Comparison of ENCODE assay signal across 11 cellular contexts in the genomic region with DNA sequence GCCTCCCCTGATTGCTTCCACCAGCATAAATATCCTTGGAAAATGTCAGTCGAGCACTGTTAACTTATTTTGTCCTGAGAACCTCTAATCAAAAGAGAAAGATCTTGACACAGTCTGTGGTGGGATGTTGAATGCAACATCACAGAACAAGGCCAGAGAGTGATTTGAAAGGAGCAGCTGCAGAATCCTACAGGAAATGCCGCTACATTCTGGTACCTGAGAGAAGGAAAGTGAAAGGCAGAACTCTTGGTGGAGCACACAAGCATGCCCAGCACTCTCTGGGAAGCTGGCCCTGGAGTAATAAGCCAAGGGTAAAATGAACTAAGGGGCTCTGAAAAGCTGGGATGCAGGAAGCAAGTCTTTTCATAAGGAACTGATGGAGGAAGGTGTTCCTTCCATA.
DNase-seq lines count a peak whose midpoint lies in the region; ATAC-seq and TF ChIP-seq lines count a peak whose summit lies in the region.
"Had no signal": no experiment of that assay in that cellular context is flagged by ENCODE, and none has a peak within 500 bp of the region (broad histone marks: within the 10 kb centered on the region; RNA-seq: fewer than 3 reads in every experiment).

No MANE protein-coding gene starts in this region.

- CTCF ChIA-PET in CD8-positive, alpha-beta T cell (lab: Charles Lee), result no interaction called here
- CTCF ChIA-PET in IMR-90 (lab: Yijun Ruan, JAX), result no interaction called here

- H3K56ac ChIP-seq in IMR-90 (ENCODE audit: extremely low read depth, insufficient read depth, low read length), result no peak overlapping the region

- no peaks in the 10 kb centered on the region for H3K9me3 ChIP-seq in CD8-positive, alpha-beta T cell (ENCODE audit: low read length)
- H3K9me3 ChIP-seq in IMR-90 (ENCODE audit: control insufficient read depth, insufficient read depth, low read length) (no peaks in the 10 kb centered on the region), esophagus muscularis mucosa (no peaks in the 10 kb centered on the region), prostate gland (no peaks in the 10 kb centered on the region), aorta (ENCODE audit: control insufficient read depth, low read length) (no peaks in the 10 kb centered on the region)

- intact Hi-C loops in CD8-positive, alpha-beta T cell (cut with DNase I, micrococcal nuclease), result loop anchor here in 1 of 2 experiments (2.0 kb wide), 1 partner anchor 14 kb away; no protein-coding TSS in a partner anchor
- intact Hi-C loops in IMR-90 (cut with micrococcal nuclease), result loop anchor here (2.0 kb wide), 1 partner anchor 16 kb away; no protein-coding TSS in a partner anchor
- intact Hi-C loops in esophagus muscularis mucosa (cut with DNase I), result no loop called here
- intact Hi-C loops in prostate gland (cut with DNase I), result no loop called here
- intact Hi-C loops in aorta (cut with DNase I), result no loop called here

- peaks cover 32% of the 10 kb centered on the region for H3K4me1 ChIP-seq in CD8-positive, alpha-beta T cell (ENCODE audit: insufficient read depth, low read length)
- H3K4me1 ChIP-seq in IMR-90 (ENCODE audit: control insufficient read depth, insufficient read depth, low read length) (peaks cover 10% of the 10 kb centered on the region), esophagus muscularis mucosa (peaks cover 20 to 44% (median 36%) of the 10 kb centered on the region in 4 donors), prostate gland (replicated peaks) (no peaks in the 10 kb centered on the region), aorta (ENCODE audit: control insufficient read depth in 1 of 2, insufficient read depth in 2 of 2, low read length in 2 of 2) (peaks cover 0 to 6% of the 10 kb centered on the region in 2 donors)

- no TSS peak for BruUV-seq in IMR-90 (replicated peaks; lab: Mats Ljungman, UMichigan)

- 100% methylated on average over 1 of the region's 2 CpGs; no CpG with 5 or more reads in 1 of the 2 experiments for WGBS in IMR-90 (ENCODE audit: extremely low coverage in 2 of 2, insufficient read length in 1 of 2), 2 experiments
- 79% methylated on average over 2 of the region's 2 CpGs for WGBS in esophagus muscularis mucosa
- 88% methylated on average over 2 of the region's 2 CpGs for WGBS in prostate gland
- WGBS in aorta, 2 donors, result 93 to 96% methylated on average over 2 of the region's 2 CpGs

- DNase-seq in CD8-positive, alpha-beta T cell, result no peak
- DNase-seq in IMR-90 (no peak), esophagus muscularis mucosa (ENCODE audit: extremely low spot score) (no peak), prostate gland (ENCODE audit: low spot score) (no peak), SIG-M5 (lab: John Stamatoyannopoulos, UW) (no peak), aorta (no peak), AG08395 (ENCODE audit: low spot score) (no peak)
- DNase-seq: central memory CD4-positive, alpha-beta T cell; NCI-H1105 had no signal

- in situ Hi-C loops in IMR-90 (cut with MboI; ENCODE audit: low sequenced_read_pairs), result no loop called here

- no peak overlapping the region for H2AK5ac ChIP-seq in IMR-90 (ENCODE audit: low read depth, low read length)

- H3K4me1 Mint-ChIP-seq in CD8-positive, alpha-beta T cell (ENCODE audit: low read depth), result peaks cover 72% of the 10 kb centered on the region

- peaks cover 10% of the 10 kb centered on the region; the same call in 1 of the 2 replicates for H4K20me1 ChIP-seq in IMR-90 (ENCODE audit: insufficient read depth, low read length)

- no peak overlapping the region for H2AFZ ChIP-seq in IMR-90 (replicated peaks; ENCODE audit: low read length, poor library complexity)

- peaks cover 10% of the 10 kb centered on the region for H3K9me1 ChIP-seq in IMR-90 (ENCODE audit: insufficient read depth, low read length)

- H3K79me1 ChIP-seq in IMR-90 (ENCODE audit: low read depth in 1 of 2, low read length in 2 of 2), result peaks cover 14 to 17% of the 10 kb centered on the region in 2 experiments

- H2BK15ac ChIP-seq in IMR-90 (ENCODE audit: low read depth, low read length), result no peak overlapping the region

- no peak overlapping the region for H4K8ac ChIP-seq in IMR-90 (ENCODE audit: low read depth in 2 of 2, low read length in 2 of 2)

- no peaks in the 10 kb centered on the region for H3K36me3 ChIP-seq in CD8-positive, alpha-beta T cell (ENCODE audit: insufficient read depth, low read length)
- no peaks in the 10 kb centered on the region for H3K36me3 ChIP-seq in IMR-90 (ENCODE audit: control insufficient read depth, insufficient read depth, low read length)
- H3K36me3 ChIP-seq in esophagus muscularis mucosa, result no peaks in the 10 kb centered on the region
- no peaks in the 10 kb centered on the region for H3K36me3 ChIP-seq in prostate gland
- H3K36me3 ChIP-seq in aorta (ENCODE audit: control insufficient read depth in 1 of 2, insufficient read depth in 2 of 2, low read length in 1 of 2), result no peaks in the 10 kb centered on the region

- no peaks in the 10 kb centered on the region for H3K27me3 Mint-ChIP-seq in CD8-positive, alpha-beta T cell (ENCODE audit: low read depth)

- H2BK120ac ChIP-seq in IMR-90 (ENCODE audit: low read depth, low read length), result no peak overlapping the region

- H3K9me3 Mint-ChIP-seq in CD8-positive, alpha-beta T cell, result no peaks in the 10 kb centered on the region

- H2AK9ac ChIP-seq in IMR-90 (replicated peaks; ENCODE audit: low read depth, low read length, poor library complexity), result no peak overlapping the region

- no peak overlapping the region for H3K9ac ChIP-seq in IMR-90 (ENCODE audit: low read depth, low read length)

- no peak overlapping the region for H3K4me3 Mint-ChIP-seq in CD8-positive, alpha-beta T cell
- H3K4me3 Mint-ChIP-seq: T-helper 1 cell treated with Interleukin-12 subunit alpha and Interleukin-12 subunit beta and Interleukin-4 antibody, amounts not matched to agents 30 μg/mL and 1 μg/mL, for 36 hours had no signal

- no peak overlapping the region for H4K91ac ChIP-seq in IMR-90 (ENCODE audit: insufficient read depth, low read depth, low read length)

- no peaks in the 10 kb centered on the region for H3K27me3 ChIP-seq in CD8-positive, alpha-beta T cell (ENCODE audit: insufficient read depth, low read length)
- no peaks in the 10 kb centered on the region for H3K27me3 ChIP-seq in IMR-90 (ENCODE audit: control insufficient read depth, insufficient read depth, low read length)
- H3K27me3 ChIP-seq in esophagus muscularis mucosa, result no peaks in the 10 kb centered on the region
- H3K27me3 ChIP-seq in prostate gland (replicated peaks; ENCODE audit: insufficient read depth), result no peaks in the 10 kb centered on the region
- H3K27me3 ChIP-seq in aorta (ENCODE audit: control insufficient read depth in 1 of 2, insufficient read depth in 2 of 2, low read length in 1 of 2), result no peaks in the 10 kb centered on the region

- peaks cover 32% of the 10 kb centered on the region for H3K36me3 Mint-ChIP-seq in CD8-positive, alpha-beta T cell

- H3K27ac Mint-ChIP-seq in CD8-positive, alpha-beta T cell, result peak overlapping the region; percentile 52
- H3K27ac Mint-ChIP-seq: T-helper 1 cell treated with Interleukin-12 subunit alpha and Interleukin-12 subunit beta and Interleukin-4 antibody, amounts not matched to agents 30 μg/mL and 1 μg/mL, for 36 hours had no signal

- peak overlapping the region; percentile 1 for H2BK5ac ChIP-seq in IMR-90 (ENCODE audit: low read depth, low read length, poor library complexity, severe bottlenecking)

- TF ChIP-seq RAD21 in IMR-90 (IDR thresholded peaks at IDR 0.05; ENCODE audit: low read length), result no peak

- ATAC-seq in CD8-positive, alpha-beta T cell, result no peak
- ATAC-seq in IMR-90 (ENCODE audit: low read depth) (no peak), aorta (ENCODE audit: low FRiP score) (no peak), GM21423 (IDR thresholded peaks at IDR 0.05; ENCODE audit: unreplicated experiment) (no peak)

- H3K23ac ChIP-seq in IMR-90 (ENCODE audit: low read depth, low read length), result no peak overlapping the region

- no peak for TF ChIP-seq POLR2A in IMR-90 (IDR thresholded peaks at IDR 0.05; ENCODE audit: low read depth, low read length)
- TF ChIP-seq POLR2A in esophagus muscularis mucosa (IDR thresholded peaks at IDR 0.05; ENCODE audit: low read depth), result no peak
- TF ChIP-seq POLR2A in prostate gland (IDR thresholded peaks at IDR 0.05), result no peak

- POLR2A ChIA-PET in CD8-positive, alpha-beta T cell (lab: Charles Lee), result interaction anchor here (0.8 kb wide), 1 partner anchor 79 kb away, joined by 5 read pairs; no protein-coding TSS in a partner anchor
- POLR2A ChIA-PET in IMR-90 (lab: Charles Lee; ENCODE audit: unreplicated experiment), result no interaction called here

- no peak for TF ChIP-seq CTCF in CD8-positive, alpha-beta T cell (IDR thresholded peaks at IDR 0.05)
- TF ChIP-seq CTCF in IMR-90 (conservative IDR thresholded peaks at IDR 0.05; ENCODE audit: low read depth, low read length) (no peak), esophagus muscularis mucosa (IDR thresholded peaks at IDR 0.05) (no peak), prostate gland (IDR thresholded peaks at IDR 0.05) (no peak)

- no peak overlapping the region for H2BK20ac ChIP-seq in IMR-90 (ENCODE audit: low read depth, low read length)

- H3K14ac ChIP-seq in IMR-90 (replicated peaks; ENCODE audit: low read depth, low read length), result no peak overlapping the region

- H3K4ac ChIP-seq in IMR-90 (ENCODE audit: low read depth, low read length), result no peak overlapping the region

- no peak overlapping the region for H3K18ac ChIP-seq in IMR-90 (ENCODE audit: low read depth, low read length)

- H3K4me2 ChIP-seq in IMR-90 (ENCODE audit: low read depth, low read length), result peak overlapping the region; percentile 29; the same call in 1 of the 2 replicates

- no peak overlapping the region for H4K5ac ChIP-seq in IMR-90 (ENCODE audit: low read depth, low read length)

- no peak for TF ChIP-seq EP300 in esophagus muscularis mucosa (IDR thresholded peaks at IDR 0.05)

- dilution Hi-C loops in IMR-90 (cut with HindIII; ENCODE audit: low sequenced_read_pairs, unreplicated experiment), result no loop called here

- H3K4me3 ChIP-seq in CD8-positive, alpha-beta T cell (ENCODE audit: low read depth, low read length), result no peak overlapping the region
- H3K4me3 ChIP-seq in IMR-90 (ENCODE audit: insufficient read depth, low read depth, low read length) (no peak overlapping the region), esophagus muscularis mucosa (no peak overlapping the region), prostate gland (no peak overlapping the region), aorta (ENCODE audit: low read length in 2 of 2) (no peak overlapping the region)

- no peak overlapping the region for H3K27ac ChIP-seq in CD8-positive, alpha-beta T cell (ENCODE audit: low read depth, low read length)
- H3K27ac ChIP-seq in IMR-90 (ENCODE audit: insufficient read depth, low read length) (no peak overlapping the region), esophagus muscularis mucosa (replicated peaks in 1 of 4) (peak overlapping the region; percentile 31 to 52 (median 48)), prostate gland (peak overlapping the region; percentile 20 to 29), aorta (ENCODE audit: low read depth in 1 of 2, low read length in 2 of 2) (no peak overlapping the region)

TF ChIP-seq in IMR-90, 13 proteins besides CTCF, POLR2A, EP300 and RAD21 (continues in another document):
- no peak for TF ChIP-seq BHLHE40 (IDR thresholded peaks at IDR 0.05; ENCODE audit: low read depth, low read length)

Comparison
In these comparisons a context has a peak if more than half of its experiments do, and no peak if none do; other contexts are left out.
1. H3K27ac ChIP-seq: peak in esophagus muscularis mucosa (4 of 4) and prostate gland (2 of 2); none in CD8-positive, alpha-beta T cell (single experiment), IMR-90 (single experiment) and aorta (0 of 2).